8 cellular contexts compared by ENCODE assay signal in the genomic region with DNA sequence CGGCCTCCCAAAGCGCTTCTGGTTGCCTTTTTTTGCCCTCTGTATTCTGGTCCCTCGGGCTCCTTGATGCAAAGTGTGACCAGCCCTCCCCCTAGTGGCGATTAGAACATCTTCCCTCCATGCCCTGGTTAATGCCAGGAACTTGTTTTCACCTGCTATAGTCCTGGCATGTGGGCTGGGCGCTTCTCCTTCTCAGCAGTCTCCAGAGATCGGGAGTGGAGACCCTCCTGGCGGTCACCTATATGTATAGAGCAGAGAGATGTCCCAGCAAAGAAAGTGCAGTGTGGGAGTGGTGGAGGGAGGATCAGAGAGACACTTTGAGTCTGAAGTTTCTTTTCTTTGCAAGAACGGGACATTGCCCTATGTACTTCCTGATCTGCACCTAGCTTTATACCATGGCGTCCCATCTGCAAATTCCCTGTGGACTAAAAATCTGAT.
DNase-seq lines count a peak whose midpoint lies in the region; ATAC-seq and TF ChIP-seq lines count a peak whose summit lies in the region.

No MANE protein-coding gene starts in this region.

- no peak overlapping the region for H3K27ac ChIP-seq in cardiac muscle cell

- ATAC-seq in GM21825 (IDR thresholded peaks at IDR 0.05; ENCODE audit: unreplicated experiment), result peak; percentile 86

- TF ChIP-seq CTCF in GM12864 (IDR thresholded peaks at IDR 0.05; ENCODE audit: low read depth, low read length, missing control alignments), result peak; percentile 83
- peak; percentile 65 for TF ChIP-seq CTCF in cardiac muscle cell (IDR thresholded peaks at IDR 0.05; ENCODE audit: low read depth, low read length)

- no peaks in the 10 kb centered on the region for H3K36me3 ChIP-seq in cardiac muscle cell

- H3K27me3 ChIP-seq in cardiac muscle cell, result peaks cover 50% of the 10 kb centered on the region

- H3K9me3 ChIP-seq in cardiac muscle cell (ENCODE audit: low read depth), result no peaks in the 10 kb centered on the region

- peak; percentile 31 for DNase-seq in GM12864 (ENCODE audit: low read depth)
- peak; percentile 66 for DNase-seq in Jurkat, Clone E6-1 (ENCODE audit: low read depth, low spot score)
- DNase-seq in RKO (ENCODE audit: low spot score), result peak; percentile 84
- peak; percentile 56 for DNase-seq in activated naive CD4-positive, alpha-beta T cell treated with anti-CD3 and anti-CD28 coated beads, Interleukin-2, amount 50 U/mL, for 16 hours
- peak; percentile 71 to 83 for DNase-seq in cardiac muscle cell (ENCODE audit: low read depth in 1 of 2, low spot score in 1 of 2)
- DNase-seq in retina, result peak; percentile 71
- no peak for DNase-seq in GOT3 (lab: John Stamatoyannopoulos, UW)

- H3K4me3 ChIP-seq in GM12864 (ENCODE audit: low read depth, low read length) (no peak overlapping the region), cardiac muscle cell (no peak overlapping the region)
- H3K4me3 ChIP-seq in Jurkat, Clone E6-1 (ENCODE audit: low read length), result no peak overlapping the region

- no peaks in the 10 kb centered on the region for H3K4me1 ChIP-seq in cardiac muscle cell (ENCODE audit: low read depth)
